In genomic region chr1:66535853-66536252, GRCh38 we compare ENCODE assay signal across 20 cellular contexts. TPM values are rescaled to one million over a fixed set of nuclear protein-coding genes. Genes with fewer than 3 reads are reported as not detected.
DNase-seq lines count a peak whose midpoint lies in the region; ATAC-seq and TF ChIP-seq lines count a peak whose summit lies in the region.
"Had no signal": no experiment of that assay in that cellular context is flagged by ENCODE, and none has a peak within 500 bp of the region (broad histone marks: within the 10 kb centered on the region; RNA-seq: fewer than 3 reads in every experiment).

No MANE protein-coding gene starts in this region.

- H3K36me3 Mint-ChIP-seq in activated naive CD4-positive, alpha-beta T cell treated with anti-CD3 and anti-CD28 coated beads, Interleukin-2, amount 50 U/mL, for 72 hours, result peaks cover 0 to 6% of the 10 kb centered on the region in 2 donors

- H3K79me2 ChIP-seq in fibroblast of lung (ENCODE audit: control insufficient read depth, insufficient read depth, low read length), result peaks cover 65% of the 10 kb centered on the region

- no peak overlapping the region for H2AFZ ChIP-seq in fibroblast of lung (ENCODE audit: low read length)

- CTCF ChIA-PET in AG04450 (lab: Charles Lee), result interaction anchor here (1.0 to 11.4 kb wide), 2 partner anchors 32 to 50 kb away, joined by 3 to 66 read pairs; no protein-coding TSS in a partner anchor

- peak overlapping the region; percentile 85 for H3K4me3 ChIP-seq in AG04450 (ENCODE audit: low read depth, low read length)
- peak overlapping the region; percentile 99 for H3K4me3 ChIP-seq in WI38 (ENCODE audit: low read depth, low read length)
- H3K4me3 ChIP-seq in fibroblast of lung (replicated peaks in 1 of 4; ENCODE audit: control extremely low read depth in 1 of 4, insufficient read depth in 1 of 4, low read depth in 3 of 4, low read length in 4 of 4), result peak overlapping the region; percentile 47 to 78 (median 68)
- H3K4me3 ChIP-seq: transverse colon had no signal

- H3K9me3 Mint-ChIP-seq in activated naive CD4-positive, alpha-beta T cell treated with anti-CD3 and anti-CD28 coated beads, Interleukin-2, amount 50 U/mL, for 72 hours, result no peaks in the 10 kb centered on the region
- H3K9me3 Mint-ChIP-seq: activated T-helper 1 cell treated with anti-CD3 and anti-CD28 coated beads, Interleukin-12 subunit alpha, Interleukin-12 subunit beta, Interleukin-2, Interleukin-4 antibody, amounts not matched to agents 30 ng/mL and 10 ng/mL and 1 ng/mL, durations not matched to agents 14 hours and 24 hours and 36 hours; dendritic cell treated with granulocyte-macrophage colony-stimulating factor and Interleukin-4, amounts not matched to agents 40 ng/mL and 50 ng/mL, for 4 days; nephron progenitor cell had no signal

- H3K9me3 ChIP-seq in AG04450 (ENCODE audit: control insufficient read depth, insufficient read depth, low read length), result no peaks in the 10 kb centered on the region
- H3K9me3 ChIP-seq in fibroblast of lung (ENCODE audit: control insufficient read depth, insufficient read depth, low read depth, low read length), result no peaks in the 10 kb centered on the region
- H3K9me3 ChIP-seq: transverse colon had no signal

- no peaks in the 10 kb centered on the region for H4K20me1 ChIP-seq in fibroblast of lung (ENCODE audit: control insufficient read depth, extremely low read depth, insufficient read depth, low read length)

- POLR2A ChIA-PET in AG04450 (lab: Yijun Ruan, JAX), result interaction anchor here (1.0 kb wide), 1 partner anchor 27 kb away, joined by 3 read pairs; no protein-coding TSS in a partner anchor

- ATAC-seq in activated naive CD4-positive, alpha-beta T cell treated with anti-CD3 and anti-CD28 coated beads, Interleukin-2, amount 50 U/mL, for 72 hours, result no peak
- ATAC-seq: activated CD8-positive, alpha-beta T cell treated with anti-CD3 and anti-CD28 coated beads, Interleukin-2, amount 10 ng/mL, durations not matched to agents 7 days and 5 days; foreskin keratinocyte had no signal

- no peaks in the 10 kb centered on the region for H3K36me3 ChIP-seq in fibroblast of lung (ENCODE audit: control insufficient read depth, insufficient read depth, low read length)
- H3K36me3 ChIP-seq: transverse colon had no signal

- H3K27ac ChIP-seq in AG04450 (ENCODE audit: low read depth, low read length), result no peak overlapping the region
- H3K27ac ChIP-seq in fibroblast of lung (ENCODE audit: insufficient read depth, low read length), result peak overlapping the region; percentile 41
- H3K27ac ChIP-seq: foreskin keratinocyte, VCaP had no signal

- H3K27me3 ChIP-seq in AG04450 (ENCODE audit: control insufficient read depth, insufficient read depth, low read length), result no peaks in the 10 kb centered on the region
- H3K27me3 ChIP-seq in fibroblast of lung (ENCODE audit: control insufficient read depth, insufficient read depth, low read length), result no peaks in the 10 kb centered on the region
- H3K27me3 ChIP-seq: foreskin keratinocyte had no signal

- peaks cover 17% of the 10 kb centered on the region for H3K4me1 ChIP-seq in fibroblast of lung (ENCODE audit: control insufficient read depth, extremely low read depth, insufficient read depth, low read length)
- H3K4me1 ChIP-seq: foreskin keratinocyte had no signal

- no peak for TF ChIP-seq CTCF in AG04450 (IDR thresholded peaks at IDR 0.05; ENCODE audit: low read depth, low read length)
- TF ChIP-seq CTCF in WI38 (IDR thresholded peaks at IDR 0.05; ENCODE audit: low read depth, low read length), result no peak
- no peak for TF ChIP-seq CTCF in fibroblast of lung (conservative IDR thresholded peaks at IDR 0.05 in 1 of 2, IDR thresholded peaks at IDR 0.05 in 1 of 2; ENCODE audit: low read depth in 1 of 2, low read length in 2 of 2)

- H3K4me2 ChIP-seq in fibroblast of lung (ENCODE audit: extremely low read depth, insufficient read depth, low read length), result peak overlapping the region; percentile 77

- no peak overlapping the region for H3K9ac ChIP-seq in fibroblast of lung (ENCODE audit: insufficient read depth, low read length)

- no peak overlapping the region for H3K27ac Mint-ChIP-seq in activated naive CD4-positive, alpha-beta T cell treated with anti-CD3 and anti-CD28 coated beads, Interleukin-2, amount 50 U/mL, for 72 hours
- H3K27ac Mint-ChIP-seq: activated CD8-positive, alpha-beta T cell treated with anti-CD3 and anti-CD28 coated beads, Interleukin-2, amount 10 ng/mL, durations not matched to agents 7 days and 5 days; activated T-helper 1 cell treated with anti-CD3 and anti-CD28 coated beads, Interleukin-12 subunit alpha, Interleukin-12 subunit beta, Interleukin-2, Interleukin-4 antibody, amounts not matched to agents 30 ng/mL and 10 ng/mL and 1 ng/mL, durations not matched to agents 14 hours and 24 hours and 36 hours; dendritic cell treated with granulocyte-macrophage colony-stimulating factor and Interleukin-4, amounts not matched to agents 40 ng/mL and 50 ng/mL, for 4 days; nephron progenitor cell had no signal

- DNase-seq in AG04450 (ENCODE audit: low read depth, low spot score), result no peak
- no peak for DNase-seq in fibroblast of lung (ENCODE audit: low read depth in 2 of 2)
- DNase-seq in pons (ENCODE audit: low spot score), result peak; percentile 69
- DNase-seq in activated naive CD4-positive, alpha-beta T cell treated with anti-CD3 and anti-CD28 coated beads, Interleukin-2, amount 50 U/mL, for 72 hours (ENCODE audit: low spot score in 2 of 2), result no peak
- no peak for DNase-seq in ecto neural progenitor cell (ENCODE audit: low spot score)
- no peak for DNase-seq in NCI-H2196 (lab: John Stamatoyannopoulos, UW; ENCODE audit: unreplicated experiment)
- no peak for DNase-seq in NCI-H128 (lab: John Stamatoyannopoulos, UW; ENCODE audit: unreplicated experiment)
- DNase-seq: activated CD8-positive, alpha-beta T cell treated with anti-CD3 and anti-CD28 coated beads, Interleukin-2, amount 10 ng/mL, durations not matched to agents 7 days and 5 days; foreskin keratinocyte; GDM1; mammary epithelial cell; NCI-H2029 treated with DMSO at 0.1 percent for 48 hours; NCI-H526; nephron progenitor cell; stimulated activated CD4-positive, alpha-beta T cell treated with anti-CD3 and anti-CD28 coated beads, Interleukin-4, amount 100 ng/mL, for 4 hours; transverse colon had no signal

RNA-seq across cellular contexts. Expression of gene SGIP1, which starts 1.9 kb away (rescaled TPM):
- polyA plus RNA-seq in AG04450 (2011; rRNA removed) (85.1 and 110 TPM in 2 replicates), fibroblast of lung (71.4 and 77.6 TPM in 2 replicates)
- polyA minus RNA-seq in AG04450 (2011; rRNA and poly(A)+ RNA removed), result 166 and 194 TPM in 2 replicates
- total RNA-seq in fibroblast of lung, result 11.0 and 37.8 TPM in 2 replicates
- 40.1 and 41.3 TPM in 2 replicates for polyA plus RNA-seq in fibroblast of lung (2012)
- polyA minus RNA-seq in fibroblast of lung (ENCODE audit: low replicate concordance), result 18.8 and 33.8 TPM in 2 replicates
- total RNA-seq in activated naive CD4-positive, alpha-beta T cell treated with anti-CD3 and anti-CD28 coated beads, Interleukin-2, amount 50 U/mL, for 72 hours, result not detected
- total RNA-seq: activated CD8-positive, alpha-beta T cell treated with anti-CD3 and anti-CD28 coated beads, Interleukin-2, amount 10 ng/mL, durations not matched to agents 7 days and 5 days; activated T-helper 1 cell treated with anti-CD3 and anti-CD28 coated beads, Interleukin-12 subunit alpha, Interleukin-12 subunit beta, Interleukin-2, Interleukin-4 antibody, amounts not matched to agents 30 ng/mL and 10 ng/mL and 1 ng/mL, durations not matched to agents 14 hours and 24 hours and 36 hours; mammary epithelial cell had no signal
- polyA plus RNA-seq: foreskin keratinocyte had no signal

Comparison
In these comparisons a context has a peak if more than half of its experiments do, and no peak if none do; other contexts are left out.
1. RNA of gene SGIP1, which starts 1.9 kb away (total RNA-seq): 11.0 to 37.8 TPM in fibroblast of lung; not detected in activated naive CD4-positive, alpha-beta T cell treated with anti-CD3 and anti-CD28 coated beads, Interleukin-2, amount 50 U/mL, for 72 hours; every median in the first group is over 10 times any median in the second.
2. Peak in every context shown above with its lines, with median percentiles within 50 percentile points of each other: H3K4me3 ChIP-seq.